39 cellular contexts compared by ENCODE assay signal in the genomic region with DNA sequence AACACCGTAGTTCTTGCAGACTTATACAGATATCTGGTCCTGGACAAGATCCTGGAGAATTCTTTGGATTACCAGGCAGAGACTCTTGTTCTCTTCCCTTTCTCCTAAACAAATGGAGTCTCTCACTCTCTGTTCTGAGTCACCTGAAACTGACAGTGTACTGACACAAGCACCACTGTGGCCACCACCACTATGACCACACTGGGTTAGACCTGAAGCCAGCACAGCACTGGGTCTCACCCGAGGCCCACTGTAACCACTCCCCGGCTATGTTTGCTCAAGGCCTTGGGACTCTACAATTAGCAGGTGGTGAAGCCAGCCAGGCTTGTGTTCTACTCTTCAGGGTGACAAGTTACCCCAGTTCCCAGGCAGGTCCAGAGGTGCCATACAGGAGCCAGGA. TPM values are rescaled to one million over a fixed set of nuclear protein-coding genes. Genes with fewer than 3 reads are reported as not detected.
"Had no signal": no experiment of that assay in that cellular context is flagged by ENCODE, and none has a peak within 500 bp of the region (broad histone marks: within the 10 kb centered on the region; RNA-seq: fewer than 3 reads in every experiment).

No MANE protein-coding gene starts in this region.

- H3K4me1 Mint-ChIP-seq: activated CD4-positive, alpha-beta memory T cell treated with anti-CD3 and anti-CD28 coated beads, Interleukin-2, amount 10 ng/mL, durations not matched to agents 7 days and 5 days; activated CD4-positive, alpha-beta T cell treated with anti-CD3 and anti-CD28 coated beads for 36 hours; activated CD4-positive, alpha-beta T cell treated with anti-CD3 and anti-CD28 coated beads, Interleukin-2, amount 10 ng/mL, durations not matched to agents 7 days and 5 days; activated CD8-positive, alpha-beta memory T cell treated with anti-CD3 and anti-CD28 coated beads, Interleukin-2, amount 10 ng/mL, durations not matched to agents 7 days and 5 days; activated naive CD4-positive, alpha-beta T cell treated with anti-CD3 and anti-CD28 coated beads, Interleukin-2, amount 10 ng/mL, durations not matched to agents 7 days and 5 days; activated naive CD4-positive, alpha-beta T cell treated with anti-CD3 and anti-CD28 coated beads, Interleukin-2, amount 50 U/mL, for 24 hours; activated naive CD8-positive, alpha-beta T cell treated with anti-CD3 and anti-CD28 coated beads, Interleukin-2, amount 10 ng/mL, durations not matched to agents 7 days and 5 days; activated naive CD8-positive, alpha-beta T cell treated with anti-CD3 and anti-CD28 coated beads, Interleukin-2, amount 50 U/mL, for 24 hours; brain; central memory CD8-positive, alpha-beta T cell; WTC11 had no signal

- H3K36me3 Mint-ChIP-seq: activated CD8-positive, alpha-beta memory T cell treated with anti-CD3 and anti-CD28 coated beads, Interleukin-2, amount 10 ng/mL, durations not matched to agents 7 days and 5 days; activated naive CD4-positive, alpha-beta T cell treated with anti-CD3 and anti-CD28 coated beads, Interleukin-2, amount 10 ng/mL, durations not matched to agents 7 days and 5 days; activated naive CD4-positive, alpha-beta T cell treated with anti-CD3 and anti-CD28 coated beads, Interleukin-2, amount 50 U/mL, for 24 hours; activated naive CD8-positive, alpha-beta T cell; activated naive CD8-positive, alpha-beta T cell treated with anti-CD3 and anti-CD28 coated beads, Interleukin-2, amount 10 ng/mL, durations not matched to agents 7 days and 5 days; brain; WTC11 had no signal

- H3K27me3 Mint-ChIP-seq: activated CD4-positive, alpha-beta memory T cell treated with anti-CD3 and anti-CD28 coated beads, Interleukin-2, amount 10 ng/mL, durations not matched to agents 7 days and 5 days; activated CD4-positive, alpha-beta T cell treated with anti-CD3 and anti-CD28 coated beads, Interleukin-2, amount 10 ng/mL, durations not matched to agents 7 days and 5 days; activated CD8-positive, alpha-beta memory T cell treated with anti-CD3 and anti-CD28 coated beads, Interleukin-2, amount 10 ng/mL, durations not matched to agents 7 days and 5 days; activated naive CD4-positive, alpha-beta T cell treated with anti-CD3 and anti-CD28 coated beads, Interleukin-2, amount 10 ng/mL, durations not matched to agents 7 days and 5 days; activated naive CD4-positive, alpha-beta T cell treated with anti-CD3 and anti-CD28 coated beads, Interleukin-2, amount 50 U/mL, for 24 hours; activated naive CD8-positive, alpha-beta T cell treated with anti-CD3 and anti-CD28 coated beads, Interleukin-2, amount 10 ng/mL, durations not matched to agents 7 days and 5 days; activated naive CD8-positive, alpha-beta T cell treated with anti-CD3 and anti-CD28 coated beads, Interleukin-2, amount 50 U/mL, for 24 hours; activated T-cell treated with anti-CD3 and anti-CD28 coated beads, Interleukin-2, amount 50 U/mL, for 24 hours; brain; central memory CD8-positive, alpha-beta T cell had no signal

- H3K4me3 Mint-ChIP-seq: activated CD4-positive, alpha-beta memory T cell treated with anti-CD3 and anti-CD28 coated beads, Interleukin-2, amount 10 ng/mL, durations not matched to agents 7 days and 5 days; activated CD4-positive, alpha-beta T cell treated with anti-CD3 and anti-CD28 coated beads for 36 hours; activated CD4-positive, alpha-beta T cell treated with anti-CD3 and anti-CD28 coated beads, Interleukin-2, amount 10 ng/mL, durations not matched to agents 7 days and 5 days; activated CD8-positive, alpha-beta memory T cell treated with anti-CD3 and anti-CD28 coated beads, Interleukin-2, amount 10 ng/mL, durations not matched to agents 7 days and 5 days; activated CD8-positive, alpha-beta T cell treated with anti-CD3 and anti-CD28 coated beads, Interleukin-2, amount 10 ng/mL, durations not matched to agents 7 days and 5 days; activated naive CD4-positive, alpha-beta T cell treated with anti-CD3 and anti-CD28 coated beads, Interleukin-2, amount 10 ng/mL, durations not matched to agents 7 days and 5 days; activated naive CD4-positive, alpha-beta T cell treated with anti-CD3 and anti-CD28 coated beads, Interleukin-2, amount 50 U/mL, for 24 hours; activated naive CD8-positive, alpha-beta T cell; activated naive CD8-positive, alpha-beta T cell treated with anti-CD3 and anti-CD28 coated beads, Interleukin-2, amount 10 ng/mL, durations not matched to agents 7 days and 5 days; activated naive CD8-positive, alpha-beta T cell treated with anti-CD3 and anti-CD28 coated beads, Interleukin-2, amount 50 U/mL, for 24 hours; activated T-cell treated with anti-CD3 and anti-CD28 coated beads, Interleukin-2, amount 50 U/mL, for 24 hours; brain; central memory CD8-positive, alpha-beta T cell; T-helper 1 cell treated with Interleukin-12 subunit alpha and Interleukin-12 subunit beta and Interleukin-4 antibody, amounts not matched to agents 30 μg/mL and 1 μg/mL, for 36 hours; T-helper 2 cell treated with Interferon-gamma antibody and Interleukin-4, amounts not matched to agents 5 μg/mL and 100 μg/mL, for 36 hours; WTC11 had no signal

- H3K27me3 ChIP-seq: ascending aorta, cardiac muscle cell had no signal

- H3K4me3 ChIP-seq: ascending aorta, cardiac muscle cell had no signal

- H3K27ac Mint-ChIP-seq: activated CD4-positive, alpha-beta memory T cell treated with anti-CD3 and anti-CD28 coated beads, Interleukin-2, amount 10 ng/mL, durations not matched to agents 7 days and 5 days; activated CD4-positive, alpha-beta T cell treated with anti-CD3 and anti-CD28 coated beads for 36 hours; activated CD4-positive, alpha-beta T cell treated with anti-CD3 and anti-CD28 coated beads, Interleukin-2, amount 10 ng/mL, durations not matched to agents 7 days and 5 days; activated CD8-positive, alpha-beta memory T cell treated with anti-CD3 and anti-CD28 coated beads, Interleukin-2, amount 10 ng/mL, durations not matched to agents 7 days and 5 days; activated CD8-positive, alpha-beta T cell treated with anti-CD3 and anti-CD28 coated beads, Interleukin-2, amount 10 ng/mL, durations not matched to agents 7 days and 5 days; activated naive CD4-positive, alpha-beta T cell treated with anti-CD3 and anti-CD28 coated beads, Interleukin-2, amount 10 ng/mL, durations not matched to agents 7 days and 5 days; activated naive CD4-positive, alpha-beta T cell treated with anti-CD3 and anti-CD28 coated beads, Interleukin-2, amount 50 U/mL, for 24 hours; activated naive CD8-positive, alpha-beta T cell; activated naive CD8-positive, alpha-beta T cell treated with anti-CD3 and anti-CD28 coated beads, Interleukin-2, amount 10 ng/mL, durations not matched to agents 7 days and 5 days; activated naive CD8-positive, alpha-beta T cell treated with anti-CD3 and anti-CD28 coated beads, Interleukin-2, amount 50 U/mL, for 24 hours; activated T-cell treated with anti-CD3 and anti-CD28 coated beads, Interleukin-2, amount 50 U/mL, for 24 hours; activated T-helper 2 cell treated with anti-CD3 and anti-CD28 coated beads, Interferon-gamma antibody, Interleukin-2, Interleukin-4, amounts not matched to agents 10 μg/mL and 5 μg/mL and 100 μg/mL, durations not matched to agents 14 hours and 24 hours and 36 hours; brain; T-helper 1 cell treated with Interleukin-12 subunit alpha and Interleukin-12 subunit beta and Interleukin-4 antibody, amounts not matched to agents 30 μg/mL and 1 μg/mL, for 36 hours; T-helper 2 cell treated with Interferon-gamma antibody and Interleukin-4, amounts not matched to agents 5 μg/mL and 100 μg/mL, for 36 hours; WTC11 had no signal

- H3K9me3 Mint-ChIP-seq: activated CD4-positive, alpha-beta memory T cell treated with anti-CD3 and anti-CD28 coated beads, Interleukin-2, amount 10 ng/mL, durations not matched to agents 7 days and 5 days; activated T-helper 2 cell treated with anti-CD3 and anti-CD28 coated beads, Interferon-gamma antibody, Interleukin-2, Interleukin-4, amounts not matched to agents 10 μg/mL and 5 μg/mL and 100 μg/mL, durations not matched to agents 14 hours and 24 hours and 36 hours had no signal

- H3K27ac ChIP-seq: ascending aorta, cardiac muscle cell, WERI-Rb-1 had no signal

- DNase-seq: activated CD4-positive, alpha-beta memory T cell treated with anti-CD3 and anti-CD28 coated beads, Interleukin-2, amount 10 ng/mL, durations not matched to agents 7 days and 5 days; activated CD4-positive, alpha-beta T cell treated with anti-CD3 and anti-CD28 coated beads for 1 hour; activated CD4-positive, alpha-beta T cell treated with anti-CD3 and anti-CD28 coated beads for 36 hours; activated CD4-positive, alpha-beta T cell treated with anti-CD3 and anti-CD28 coated beads for 48 hours; activated CD4-positive, alpha-beta T cell treated with anti-CD3 and anti-CD28 coated beads, Interleukin-2, amount 10 ng/mL, durations not matched to agents 7 days and 5 days; activated CD4-positive, alpha-beta T cell treated with anti-CD3 and anti-CD28 coated beads, Interleukin-2, amount 50 U/mL, for 48 hours; activated CD4-positive, CD25-positive, alpha-beta regulatory T cell; activated CD8-positive, alpha-beta memory T cell treated with anti-CD3 and anti-CD28 coated beads for 24 hours; activated CD8-positive, alpha-beta memory T cell treated with anti-CD3 and anti-CD28 coated beads, Interleukin-2, amount 10 ng/mL, durations not matched to agents 7 days and 5 days; activated CD8-positive, alpha-beta memory T cell treated with anti-CD3 and anti-CD28 coated beads, Interleukin-2, amount 50 U/mL, for 48 hours; activated CD8-positive, alpha-beta T cell treated with anti-CD3 and anti-CD28 coated beads, Interleukin-2, amount 10 ng/mL, durations not matched to agents 7 days and 5 days; activated effector memory CD4-positive, alpha-beta T cell treated with Interleukin-2 at 50 U/mL for 16 hours; activated gamma-delta T cell; activated naive CD4-positive, alpha-beta T cell treated with anti-CD3 and anti-CD28 coated beads, Interleukin-2, amount 10 ng/mL, durations not matched to agents 7 days and 5 days; activated naive CD4-positive, alpha-beta T cell treated with Interleukin-2 at 50 U/mL for 16 hours; activated naive CD8-positive, alpha-beta T cell treated with anti-CD3 and anti-CD28 coated beads, Interleukin-2, amount 10 ng/mL, durations not matched to agents 7 days and 5 days; activated naive CD8-positive, alpha-beta T cell treated with anti-CD3 and anti-CD28 coated beads, Interleukin-2, amount 50 U/mL, for 24 hours; activated T-cell treated with anti-CD3 and anti-CD28 coated beads, Interleukin-2, amount 50 U/mL, for 24 hours; activated T-cell treated with anti-CD3 and anti-CD28 coated beads, Interleukin-2, amount 50 U/mL, for 48 hours; amygdala; anterior cingulate cortex; caudate nucleus; SW 1271; T-helper 1 cell; T-helper 2 cell; T-helper 9 cell; WERI-Rb-1 had no signal

- H3K36me3 ChIP-seq: ascending aorta, cardiac muscle cell, WERI-Rb-1 had no signal

- H3K4me1 ChIP-seq: ascending aorta had no signal

- FAIRE-seq: bronchial epithelial cell had no signal

- ATAC-seq: activated CD4-positive, alpha-beta T cell treated with anti-CD3 and anti-CD28 coated beads for 36 hours; activated CD4-positive, CD25-positive, alpha-beta regulatory T cell treated with anti-CD3 and anti-CD28 coated beads, Interleukin-2, amount 50 U/mL, for 24 hours; activated CD8-positive, alpha-beta memory T cell treated with anti-CD3 and anti-CD28 coated beads, Interleukin-2, amount 10 ng/mL, durations not matched to agents 7 days and 5 days; activated CD8-positive, alpha-beta T cell treated with anti-CD3 and anti-CD28 coated beads, Interleukin-2, amount 10 ng/mL, durations not matched to agents 7 days and 5 days; activated naive CD8-positive, alpha-beta T cell treated with anti-CD3 and anti-CD28 coated beads, Interleukin-2, amount 50 U/mL, for 24 hours; WTC11 had no signal

RNA-seq across cellular contexts. Expression of gene SLC39A12, which starts 22.8 kb away (rescaled TPM):
- total RNA-seq: activated CD4-positive, alpha-beta memory T cell treated with anti-CD3 and anti-CD28 coated beads, Interleukin-2, amount 10 ng/mL, durations not matched to agents 7 days and 5 days; activated CD4-positive, alpha-beta T cell treated with anti-CD3 and anti-CD28 coated beads for 36 hours; activated CD4-positive, alpha-beta T cell treated with anti-CD3 and anti-CD28 coated beads, Interleukin-2, amount 10 ng/mL, durations not matched to agents 7 days and 5 days; activated CD8-positive, alpha-beta memory T cell treated with anti-CD3 and anti-CD28 coated beads, Interleukin-2, amount 10 ng/mL, durations not matched to agents 7 days and 5 days; activated CD8-positive, alpha-beta T cell treated with anti-CD3 and anti-CD28 coated beads, Interleukin-2, amount 10 ng/mL, durations not matched to agents 7 days and 5 days; activated naive CD8-positive, alpha-beta T cell treated with anti-CD3 and anti-CD28 coated beads, Interleukin-2, amount 10 ng/mL, durations not matched to agents 7 days and 5 days; activated T-helper 2 cell treated with anti-CD3 and anti-CD28 coated beads, Interferon-gamma antibody, Interleukin-2, Interleukin-4, amounts not matched to agents 10 μg/mL and 5 μg/mL and 100 μg/mL, durations not matched to agents 14 hours and 24 hours and 36 hours; ascending aorta; bronchial epithelial cell; WTC11 had no signal
